In genomic region chr20:36969478-36970186, GRCh38 we compare ENCODE assay signal across 10 cellular contexts. TPM values are rescaled to one million over a fixed set of nuclear protein-coding genes. Genes with fewer than 3 reads are reported as not detected.
A peak's percentile ranks its signal among the peaks of the same experiment; 100 is the strongest.
DNase-seq lines count a peak whose midpoint lies in the region; ATAC-seq and TF ChIP-seq lines count a peak whose summit lies in the region.
"Had no signal": no experiment of that assay in that cellular context is flagged by ENCODE, and none has a peak within 500 bp of the region (broad histone marks: within the 10 kb centered on the region; RNA-seq: fewer than 3 reads in every experiment).

No MANE protein-coding gene starts in this region.

- H3K9me3 ChIP-seq in RWPE2 (ENCODE audit: severe bottlenecking) (no peaks in the 10 kb centered on the region), neural progenitor cell (ENCODE audit: low read depth) (no peaks in the 10 kb centered on the region), esophagus muscularis mucosa (no peaks in the 10 kb centered on the region)

- intact Hi-C loops in esophagus muscularis mucosa (cut with DNase I) = no loop called here

- no peaks in the 10 kb centered on the region for H3K79me2 ChIP-seq in neural progenitor cell (ENCODE audit: low read depth)

- H3K36me3 Mint-ChIP-seq in neural progenitor cell = no peaks in the 10 kb centered on the region

- H3K9me3 Mint-ChIP-seq in neural progenitor cell = no peaks in the 10 kb centered on the region

- TF ChIP-seq CTCF in RWPE2 (IDR thresholded peaks at IDR 0.05; ENCODE audit: poor library complexity, severe bottlenecking) = no peak
- TF ChIP-seq CTCF in neural progenitor cell (IDR thresholded peaks at IDR 0.05) = no peak
- no peak for TF ChIP-seq CTCF in esophagus muscularis mucosa (IDR thresholded peaks at IDR 0.05)

- no peak for TF ChIP-seq POLR2A in esophagus muscularis mucosa (IDR thresholded peaks at IDR 0.05; ENCODE audit: low read depth)

- H4K20me1 ChIP-seq in neural progenitor cell (ENCODE audit: low read depth) = no peaks in the 10 kb centered on the region

- H3K4me3 Mint-ChIP-seq in neural progenitor cell = no peak overlapping the region

- no peak overlapping the region for H3K9ac ChIP-seq in neural progenitor cell

- H3K27me3 ChIP-seq in RWPE2 (ENCODE audit: insufficient read depth, poor library complexity, severe bottlenecking) = no peaks in the 10 kb centered on the region
- H3K27me3 ChIP-seq in neural progenitor cell = no peaks in the 10 kb centered on the region
- no peaks in the 10 kb centered on the region for H3K27me3 ChIP-seq in esophagus muscularis mucosa

- H3F3A ChIP-seq in neural progenitor cell (ENCODE audit: low read depth) = peaks cover 9% of the 10 kb centered on the region

- no peaks in the 10 kb centered on the region for H3K27me3 Mint-ChIP-seq in neural progenitor cell (ENCODE audit: insufficient read depth, low read depth)

- H3K27ac ChIP-seq in RWPE2 (ENCODE audit: poor library complexity, severe bottlenecking) (no peak overlapping the region), neural progenitor cell (no peak overlapping the region), esophagus muscularis mucosa (replicated peaks in 1 of 4) (peak overlapping the region in 2 of 4 donors; percentile 20 to 28)

- H3K4me1 ChIP-seq in RWPE2 (ENCODE audit: insufficient read depth, poor library complexity, severe bottlenecking) (no peaks in the 10 kb centered on the region), neural progenitor cell (peaks cover 7% of the 10 kb centered on the region), esophagus muscularis mucosa (peaks cover 0 to 6% (median 0%) of the 10 kb centered on the region in 4 donors)

- ATAC-seq in RWPE2 (ENCODE audit: low read depth) = 0 out of 3 replicates have a peak, but pooled peaks have one; percentile 18
- ATAC-seq in GM18873 (IDR thresholded peaks at IDR 0.05; ENCODE audit: low FRiP score, unreplicated experiment) = no peak

- H3K4me3 ChIP-seq in RWPE2 (ENCODE audit: severe bottlenecking) = no peak overlapping the region
- H3K4me3 ChIP-seq in neural progenitor cell = no peak overlapping the region
- no peak overlapping the region for H3K4me3 ChIP-seq in esophagus muscularis mucosa

- no peak overlapping the region for H2AFZ ChIP-seq in neural progenitor cell (replicated peaks)

- no peak overlapping the region for H3K27ac Mint-ChIP-seq in neural progenitor cell

- no peak for TF ChIP-seq EP300 in esophagus muscularis mucosa (IDR thresholded peaks at IDR 0.05)

- DNase-seq in RWPE2 (ENCODE audit: low spot score) (no peak), activated T-cell treated with anti-CD3 and anti-CD28 coated beads for 1 hour (ENCODE audit: low read depth) (peak; percentile 9), foreskin melanocyte (peak; percentile 36), neural progenitor cell (ENCODE audit: low spot score) (no peak), NCI-H1092 (lab: John Stamatoyannopoulos, UW) (no peak), esophagus muscularis mucosa (ENCODE audit: extremely low spot score) (no peak)
- DNase-seq in stimulated activated CD4-positive, alpha-beta T cell treated with anti-CD3 and anti-CD28 coated beads, Interleukin-2, amount 100 ng/mL, for 24 hours = peak; percentile 30 to 42
- DNase-seq: NCI-H1092 treated with DMSO at 0.1 percent for 48 hours, OCI-M1 had no signal

- H3K36me3 ChIP-seq in RWPE2 (ENCODE audit: low read depth) (no peaks in the 10 kb centered on the region), neural progenitor cell (no peaks in the 10 kb centered on the region), esophagus muscularis mucosa (no peaks in the 10 kb centered on the region)

- 84% methylated on average over 10 of the region's 10 CpGs for WGBS in esophagus muscularis mucosa

- H3K4me1 Mint-ChIP-seq in neural progenitor cell = peaks cover 10% of the 10 kb centered on the region

- H3K4me2 ChIP-seq in neural progenitor cell = no peak overlapping the region

RNA-seq across cellular contexts. Expression of gene SAMHD1, which starts 18.1 kb away (rescaled TPM):
- 12.2 and 29.0 TPM in 2 replicates for total RNA-seq in neural progenitor cell (ENCODE audit: low replicate concordance)
- total RNA-seq in esophagus muscularis mucosa = 100 to 1,000 TPM; 373 to 639 (median 471) TPM

Comparison
In these comparisons a context has a peak if more than half of its experiments do, and no peak if none do; other contexts are left out.
1. DNase-seq: peak in activated T-cell treated with anti-CD3 and anti-CD28 coated beads for 1 hour (single experiment), foreskin melanocyte (single experiment) and stimulated activated CD4-positive, alpha-beta T cell treated with anti-CD3 and anti-CD28 coated beads, Interleukin-2, amount 100 ng/mL, for 24 hours (2 of 2); none in RWPE2 (single experiment), neural progenitor cell (single experiment), NCI-H1092 (single experiment) and esophagus muscularis mucosa (single experiment).
2. RNA of gene SAMHD1, which starts 18.1 kb away (total RNA-seq): 373 to 639 TPM in esophagus muscularis mucosa; 12.2 to 29.0 TPM in neural progenitor cell; every median in the first group is over 10 times any median in the second.